In genomic region chr14:47211263-47211662, GRCh38 we compare ENCODE assay signal across 29 cellular contexts.
"Had no signal": no experiment of that assay in that cellular context is flagged by ENCODE, and none has a peak within 500 bp of the region (broad histone marks: within the 10 kb centered on the region; RNA-seq: fewer than 3 reads in every experiment).

No MANE protein-coding gene starts in this region.

- H3K79me2 ChIP-seq: parathyroid adenoma had no signal

- ATAC-seq: natural killer cell; psoas muscle; right cardiac atrium; right lobe of liver; stimulated activated effector memory CD8-positive, alpha-beta T cell treated with anti-CD3 and anti-CD28 coated beads, Interleukin-12 subunit alpha, Interleukin-12 subunit beta, amount 100 ng/mL, for 72 hours; stimulated activated naive B cell treated with anti-CD40 and anti-IgM and Interleukin-4, amounts not matched to agents 10 μg/mL and 1 μg/mL and 100 μg/mL, for 72 hours; upper lobe of right lung had no signal

- H3K27ac Mint-ChIP-seq: natural killer cell; nephron; neural progenitor cell; progenitor cell of endocrine pancreas; stimulated activated effector memory CD8-positive, alpha-beta T cell treated with anti-CD3 and anti-CD28 coated beads, Interleukin-12 subunit alpha, Interleukin-12 subunit beta, amount 100 ng/mL, for 72 hours; stimulated activated naive B cell treated with anti-CD40 and anti-IgM and Interleukin-4, amounts not matched to agents 10 μg/mL and 1 μg/mL and 100 μg/mL, for 72 hours; stimulated activated naive CD8-positive, alpha-beta T cell treated with anti-CD3 and anti-CD28 coated beads, Interleukin-15, Interleukin-2, amounts not matched to agents 100 ng/mL and 50 ng/mL, for 24 hours; type B pancreatic cell had no signal

- H3K27ac ChIP-seq: neural progenitor cell, ovary, parathyroid adenoma, psoas muscle, right lobe of liver, sigmoid colon, stomach, suprapubic skin, testis, tibial artery, transverse colon, upper lobe of right lung, uterus had no signal

- H3K4me1 ChIP-seq: neural progenitor cell, parathyroid adenoma, psoas muscle, right lobe of liver, sigmoid colon, stomach, suprapubic skin, testis, tibial artery, transverse colon, upper lobe of right lung, uterus had no signal

- H3K4me1 Mint-ChIP-seq: natural killer cell; nephron; stimulated activated effector memory CD8-positive, alpha-beta T cell treated with anti-CD3 and anti-CD28 coated beads, Interleukin-12 subunit alpha, Interleukin-12 subunit beta, amount 100 ng/mL, for 72 hours; stimulated activated naive B cell treated with anti-CD40 and anti-IgM and Interleukin-4, amounts not matched to agents 10 μg/mL and 1 μg/mL and 100 μg/mL, for 72 hours had no signal

- H3K4me3 Mint-ChIP-seq: natural killer cell; nephron; neural progenitor cell; stimulated activated effector memory CD8-positive, alpha-beta T cell treated with anti-CD3 and anti-CD28 coated beads, Interleukin-12 subunit alpha, Interleukin-12 subunit beta, amount 100 ng/mL, for 72 hours; stimulated activated naive B cell treated with anti-CD40 and anti-IgM and Interleukin-4, amounts not matched to agents 10 μg/mL and 1 μg/mL and 100 μg/mL, for 72 hours; stimulated activated naive CD8-positive, alpha-beta T cell treated with anti-CD3 and anti-CD28 coated beads, Interleukin-15, Interleukin-2, amounts not matched to agents 100 ng/mL and 50 ng/mL, for 24 hours; type B pancreatic cell had no signal

- H3K36me3 ChIP-seq: neural progenitor cell, ovary, right lobe of liver, sigmoid colon, stomach, suprapubic skin, tibial artery, transverse colon, upper lobe of right lung, uterus had no signal

- H2AFZ ChIP-seq: neural progenitor cell, parathyroid adenoma had no signal

- H3K27me3 Mint-ChIP-seq: progenitor cell of endocrine pancreas; stimulated activated naive B cell treated with anti-CD40 and anti-IgM and Interleukin-4, amounts not matched to agents 10 μg/mL and 1 μg/mL and 100 μg/mL, for 72 hours; stimulated activated naive CD8-positive, alpha-beta T cell treated with anti-CD3 and anti-CD28 coated beads, Interleukin-15, Interleukin-2, amounts not matched to agents 100 ng/mL and 50 ng/mL, for 24 hours; type B pancreatic cell had no signal

- FAIRE-seq: small intestine had no signal

- H3K9me3 ChIP-seq: ovary, psoas muscle, right lobe of liver, sigmoid colon, stomach, suprapubic skin, testis, tibial artery, transverse colon, upper lobe of right lung, uterus had no signal

- DNase-seq: natural killer cell; occipital lobe; ovary; posterior cingulate gyrus; psoas muscle; right cardiac atrium; right lobe of liver; sigmoid colon; small intestine; stimulated activated CD4-positive, alpha-beta T cell treated with anti-CD3 and anti-CD28 coated beads, Interleukin-15, amount 100 ng/mL, for 24 hours; stimulated activated CD4-positive, alpha-beta T cell treated with anti-CD3 and anti-CD28 coated beads, Interleukin-2, amount 100 ng/mL, for 24 hours; stimulated activated CD4-positive, alpha-beta T cell treated with anti-CD3 and anti-CD28 coated beads, Interleukin-2, amount 100 ng/mL, for 48 hours; stimulated activated CD4-positive, alpha-beta T cell treated with anti-CD3 and anti-CD28 coated beads, Interleukin-4, amount 100 ng/mL, for 24 hours; stimulated activated naive B cell treated with anti-CD40 and anti-IgM and Interleukin-4, amounts not matched to agents 10 μg/mL and 1 μg/mL and 100 μg/mL, for 72 hours; stimulated activated naive CD4-positive, alpha-beta T cell treated with Interleukin-2 at 50 U/mL for 16 hours; stomach; testis; tibial artery; transverse colon; upper lobe of right lung; uterus had no signal

- H3K36me3 Mint-ChIP-seq: neural progenitor cell; stimulated activated effector memory CD8-positive, alpha-beta T cell treated with anti-CD3 and anti-CD28 coated beads, Interleukin-12 subunit alpha, Interleukin-12 subunit beta, amount 100 ng/mL, for 72 hours; stimulated activated naive B cell treated with anti-CD40 and anti-IgM and Interleukin-4, amounts not matched to agents 10 μg/mL and 1 μg/mL and 100 μg/mL, for 72 hours; type B pancreatic cell had no signal

- H3K4me2 ChIP-seq: neural progenitor cell had no signal

- H3K9ac ChIP-seq: neural progenitor cell, parathyroid adenoma had no signal

- H3K4me3 ChIP-seq: neural progenitor cell, ovary, psoas muscle, right lobe of liver, sigmoid colon, stomach, suprapubic skin, testis, tibial artery, transverse colon, upper lobe of right lung, uterus had no signal

- H3K27me3 ChIP-seq: neural progenitor cell, ovary, right lobe of liver, sigmoid colon, stomach, suprapubic skin, testis, tibial artery, transverse colon, upper lobe of right lung had no signal

- H3K9me3 Mint-ChIP-seq: stimulated activated naive B cell treated with anti-CD40 and anti-IgM and Interleukin-4, amounts not matched to agents 10 μg/mL and 1 μg/mL and 100 μg/mL, for 72 hours; stimulated activated naive CD8-positive, alpha-beta T cell treated with anti-CD3 and anti-CD28 coated beads, Interleukin-15, Interleukin-2, amounts not matched to agents 100 ng/mL and 50 ng/mL, for 24 hours had no signal
